In genomic region chr1:225565845-225566244, GRCh38 we compare ENCODE assay signal across 17 cellular contexts.
DNase-seq lines count a peak whose midpoint lies in the region; ATAC-seq and TF ChIP-seq lines count a peak whose summit lies in the region.
"Had no signal": no experiment of that assay in that cellular context is flagged by ENCODE, and none has a peak within 500 bp of the region (broad histone marks: within the 10 kb centered on the region; RNA-seq: fewer than 3 reads in every experiment).

No MANE protein-coding gene starts in this region.

- H3K79me2 ChIP-seq in PC-9 (ENCODE audit: low read depth): peaks cover 21% of the 10 kb centered on the region

- H3K4me1 ChIP-seq in PC-9 (replicated peaks; ENCODE audit: insufficient read depth) (no peaks in the 10 kb centered on the region), thyroid gland (no peaks in the 10 kb centered on the region)

- H3K36me3 ChIP-seq in PC-9 (ENCODE audit: low read depth) (no peaks in the 10 kb centered on the region; the same call in 1 of the 2 replicates), thyroid gland (no peaks in the 10 kb centered on the region)

- no peak overlapping the region for H2AFZ ChIP-seq in PC-9

- no peak for ATAC-seq in HG02884 (IDR thresholded peaks at IDR 0.05; ENCODE audit: unreplicated experiment)
- ATAC-seq: activated CD8-positive, alpha-beta T cell treated with anti-CD3 and anti-CD28 coated beads, Interleukin-2, amount 10 ng/mL, durations not matched to agents 7 days and 5 days; left lobe of liver; stimulated activated effector memory CD8-positive, alpha-beta T cell treated with anti-CD3 and anti-CD28 coated beads, Interleukin-12 subunit alpha, Interleukin-12 subunit beta, amount 100 ng/mL, for 72 hours had no signal

- no peak for TF ChIP-seq POLR2A in thyroid gland (IDR thresholded peaks at IDR 0.05)

- H3K4me2 ChIP-seq in PC-9: no peak overlapping the region

- peaks cover 30% of the 10 kb centered on the region for H3K4me1 Mint-ChIP-seq in osteocyte (ENCODE audit: unreplicated experiment)
- H3K4me1 Mint-ChIP-seq: stimulated activated effector memory CD8-positive, alpha-beta T cell treated with anti-CD3 and anti-CD28 coated beads, Interleukin-12 subunit alpha, Interleukin-12 subunit beta, amount 100 ng/mL, for 72 hours had no signal

- no peaks in the 10 kb centered on the region; the same call in 1 of the 2 replicates for H4K20me1 ChIP-seq in PC-9 (ENCODE audit: insufficient read depth)

- H3K36me3 Mint-ChIP-seq in osteocyte (ENCODE audit: unreplicated experiment): peaks cover 24% of the 10 kb centered on the region
- H3K36me3 Mint-ChIP-seq: activated naive CD8-positive, alpha-beta T cell; IgD-negative memory B cell; stimulated activated effector memory CD8-positive, alpha-beta T cell treated with anti-CD3 and anti-CD28 coated beads, Interleukin-12 subunit alpha, Interleukin-12 subunit beta, amount 100 ng/mL, for 72 hours had no signal

- no peak overlapping the region for H3K4me3 ChIP-seq in PC-9
- H3K4me3 ChIP-seq in thyroid gland (replicated peaks in 1 of 3): no peak overlapping the region
- H3K4me3 ChIP-seq: coronary artery had no signal

- no peak overlapping the region for H3K27ac ChIP-seq in PC-9
- H3K27ac ChIP-seq in thyroid gland: no peak overlapping the region

- TF ChIP-seq CTCF in PC-9 (conservative IDR thresholded peaks at IDR 0.05) (no peak), osteocyte (IDR thresholded peaks at IDR 0.05) (no peak), thyroid gland (IDR thresholded peaks at IDR 0.05) (no peak)

- H3K27me3 Mint-ChIP-seq in osteocyte (ENCODE audit: unreplicated experiment): no peaks in the 10 kb centered on the region
- H3K27me3 Mint-ChIP-seq: IgD-negative memory B cell had no signal

- H3K9me3 Mint-ChIP-seq in osteocyte (ENCODE audit: unreplicated experiment): no peaks in the 10 kb centered on the region
- H3K9me3 Mint-ChIP-seq: IgD-negative memory B cell; stimulated activated effector memory CD8-positive, alpha-beta T cell treated with anti-CD3 and anti-CD28 coated beads, Interleukin-12 subunit alpha, Interleukin-12 subunit beta, amount 100 ng/mL, for 72 hours had no signal

- peak; percentile 67 for DNase-seq in D341Med (ENCODE audit: low spot score)
- DNase-seq in PC-9: no peak
- DNase-seq in fibroblast of the conjunctiva (ENCODE audit: low read depth): peak; percentile 63
- DNase-seq in osteocyte (ENCODE audit: extremely low spot score, unreplicated experiment): no peak
- DNase-seq in thyroid gland: no peak
- no peak for DNase-seq in activated CD8-positive, alpha-beta memory T cell treated with anti-CD3 and anti-CD28 coated beads, Interleukin-2, amount 50 U/mL, for 48 hours
- DNase-seq in activated T-cell treated with anti-CD3 and anti-CD28 coated beads for 4 hours: no peak
- DNase-seq: activated CD8-positive, alpha-beta T cell treated with anti-CD3 and anti-CD28 coated beads, Interleukin-2, amount 10 ng/mL, durations not matched to agents 7 days and 5 days; NCI-H187; stimulated activated CD4-positive, alpha-beta T cell treated with anti-CD3 and anti-CD28 coated beads, Interleukin-2, amount 100 ng/mL, for 24 hours; T1000 had no signal

- POLR2A ChIA-PET in PC-9 (lab: Charles Lee; ENCODE audit: unreplicated experiment): no interaction called here

- intact Hi-C loops in PC-9 (cut with micrococcal nuclease; ENCODE audit: unreplicated experiment) (no loop called here), thyroid gland (cut with DNase I) (no loop called here)

- H3K9me2 ChIP-seq in PC-9 (ENCODE audit: insufficient read depth): no peaks in the 10 kb centered on the region

- CTCF ChIA-PET in PC-9 (lab: Charles Lee): no interaction called here

- H3K27me3 ChIP-seq in PC-9 (ENCODE audit: insufficient read depth, low read depth) (no peaks in the 10 kb centered on the region), thyroid gland (no peaks in the 10 kb centered on the region)

- H3K4me3 Mint-ChIP-seq in osteocyte (ENCODE audit: unreplicated experiment): no peak overlapping the region
- H3K4me3 Mint-ChIP-seq: activated CD8-positive, alpha-beta T cell treated with anti-CD3 and anti-CD28 coated beads, Interleukin-2, amount 10 ng/mL, durations not matched to agents 7 days and 5 days; activated naive CD8-positive, alpha-beta T cell; IgD-negative memory B cell; stimulated activated effector memory CD8-positive, alpha-beta T cell treated with anti-CD3 and anti-CD28 coated beads, Interleukin-12 subunit alpha, Interleukin-12 subunit beta, amount 100 ng/mL, for 72 hours had no signal

- H3K9me3 ChIP-seq in PC-9 (ENCODE audit: insufficient read depth, low read depth): no peaks in the 10 kb centered on the region
- H3K9me3 ChIP-seq in thyroid gland: no peaks in the 10 kb centered on the region

- 68 to 75% methylated on average over 7 of the region's 7 CpGs for WGBS in thyroid gland, 2 donors

- H3K27ac Mint-ChIP-seq in osteocyte (ENCODE audit: unreplicated experiment): peak overlapping the region; percentile 16
- H3K27ac Mint-ChIP-seq: activated CD8-positive, alpha-beta T cell treated with anti-CD3 and anti-CD28 coated beads, Interleukin-2, amount 10 ng/mL, durations not matched to agents 7 days and 5 days; activated naive CD8-positive, alpha-beta T cell; IgD-negative memory B cell; stimulated activated effector memory CD8-positive, alpha-beta T cell treated with anti-CD3 and anti-CD28 coated beads, Interleukin-12 subunit alpha, Interleukin-12 subunit beta, amount 100 ng/mL, for 72 hours had no signal

- BruUV-seq in PC-9 (replicated peaks; lab: Mats Ljungman, UMichigan): TSS peak; percentile 13

- H3F3A ChIP-seq in PC-9 (ENCODE audit: insufficient read depth, low read depth): peaks cover 14% of the 10 kb centered on the region

Comparison
In these comparisons a context has a peak if more than half of its experiments do, and no peak if none do; other contexts are left out.
1. DNase-seq: peak in D341Med (single experiment) and fibroblast of the conjunctiva (single experiment); none in PC-9 (0 of 2), osteocyte (single experiment), thyroid gland (0 of 2), activated CD8-positive, alpha-beta memory T cell treated with anti-CD3 and anti-CD28 coated beads, Interleukin-2, amount 50 U/mL, for 48 hours (single experiment) and activated T-cell treated with anti-CD3 and anti-CD28 coated beads for 4 hours (single experiment).